ENCODE assay signal across 23 cellular contexts in the genomic region with DNA sequence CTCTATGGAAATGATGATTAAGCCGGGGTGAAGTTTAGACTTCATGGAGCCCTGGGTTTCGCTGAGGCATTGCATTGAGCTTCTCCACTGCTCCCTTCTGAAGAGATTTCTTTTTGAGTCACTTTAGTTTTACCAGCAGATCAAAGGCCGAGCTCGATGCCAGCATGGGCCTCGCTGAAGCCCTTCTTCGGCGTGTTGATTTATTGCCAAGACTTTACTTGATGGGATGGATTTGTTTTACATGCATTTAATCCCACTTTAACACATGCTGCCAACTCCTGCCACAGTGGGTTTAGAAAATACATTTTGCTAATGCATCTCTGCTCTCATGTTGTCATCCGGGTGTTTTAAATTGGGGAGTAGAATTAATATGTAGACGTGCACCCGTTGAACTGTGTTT.
"Had no signal": no experiment of that assay in that cellular context is flagged by ENCODE, and none has a peak within 500 bp of the region (broad histone marks: within the 10 kb centered on the region; RNA-seq: fewer than 3 reads in every experiment).

No MANE protein-coding gene starts in this region.

- H3K9me3 ChIP-seq: lower lobe of right lung, ovary, psoas muscle, upper lobe of left lung had no signal

- H3K9me3 Mint-ChIP-seq: activated B cell treated with CpG ODN at 0.5 μM for 24 hours; activated naive CD8-positive, alpha-beta T cell treated with anti-CD3 and anti-CD28 coated beads, Interleukin-2, amount 10 ng/mL, durations not matched to agents 7 days and 5 days; activated T-cell treated with anti-CD3 and anti-CD28 coated beads, Interleukin-2, amount 50 U/mL, for 24 hours; activated T-helper 17 cell treated with anti-CD3 and anti-CD28 coated beads, Interleukin-2, amount 50 U/mL, for 72 hours had no signal

- H3K4me1 Mint-ChIP-seq: activated naive CD8-positive, alpha-beta T cell treated with anti-CD3 and anti-CD28 coated beads, Interleukin-2, amount 10 ng/mL, durations not matched to agents 7 days and 5 days; naive thymus-derived CD4-positive, alpha-beta T cell had no signal

- H3K4me3 Mint-ChIP-seq: activated B cell treated with CpG ODN at 0.5 μM for 24 hours; activated CD4-positive, alpha-beta T cell treated with anti-CD3 and anti-CD28 coated beads for 36 hours; activated naive CD8-positive, alpha-beta T cell treated with anti-CD3 and anti-CD28 coated beads, Interleukin-2, amount 10 ng/mL, durations not matched to agents 7 days and 5 days; activated T-cell treated with anti-CD3 and anti-CD28 coated beads, Interleukin-2, amount 50 U/mL, for 24 hours; activated T-helper 17 cell treated with anti-CD3 and anti-CD28 coated beads, Interleukin-2, amount 50 U/mL, for 72 hours; naive thymus-derived CD4-positive, alpha-beta T cell had no signal

- DNase-seq: activated B cell treated with CpG ODN at 0.5 μM for 24 hours; activated CD4-positive, alpha-beta T cell treated with anti-CD3 and anti-CD28 coated beads for 36 hours; activated CD4-positive, alpha-beta T cell treated with anti-CD3 and anti-CD28 coated beads, Interleukin-2, amount 50 U/mL, for 4 hours; activated CD8-positive, alpha-beta memory T cell treated with anti-CD3 and anti-CD28 coated beads for 24 hours; activated CD8-positive, alpha-beta memory T cell treated with anti-CD3 and anti-CD28 coated beads, Interleukin-2, amount 50 U/mL, for 4 hours; activated naive CD4-positive, alpha-beta T cell; activated naive CD8-positive, alpha-beta T cell treated with anti-CD3 and anti-CD28 coated beads, Interleukin-2, amount 10 ng/mL, durations not matched to agents 7 days and 5 days; activated T-cell treated with anti-CD3 and anti-CD28 coated beads, Interleukin-2, amount 50 U/mL, for 24 hours; amygdala; foreskin fibroblast; left colon; lower lobe of right lung; naive thymus-derived CD4-positive, alpha-beta T cell; ovary; psoas muscle; right cardiac atrium; stimulated activated CD4-positive, alpha-beta T cell treated with anti-CD3 and anti-CD28 coated beads, Interleukin-4, amount 100 ng/mL, for 24 hours; stimulated activated naive CD4-positive, alpha-beta T cell treated with Interleukin-2 at 50 U/mL for 16 hours; T-helper 2 cell; upper lobe of left lung had no signal

- H3K27me3 Mint-ChIP-seq: activated B cell treated with CpG ODN at 0.5 μM for 24 hours; activated CD4-positive, alpha-beta T cell treated with anti-CD3 and anti-CD28 coated beads for 36 hours; activated naive CD8-positive, alpha-beta T cell treated with anti-CD3 and anti-CD28 coated beads, Interleukin-2, amount 10 ng/mL, durations not matched to agents 7 days and 5 days; activated T-cell treated with anti-CD3 and anti-CD28 coated beads, Interleukin-2, amount 50 U/mL, for 24 hours; activated T-helper 17 cell treated with anti-CD3 and anti-CD28 coated beads, Interleukin-2, amount 50 U/mL, for 72 hours; naive thymus-derived CD4-positive, alpha-beta T cell had no signal

- H3K36me3 Mint-ChIP-seq: activated naive CD8-positive, alpha-beta T cell treated with anti-CD3 and anti-CD28 coated beads, Interleukin-2, amount 10 ng/mL, durations not matched to agents 7 days and 5 days had no signal

- H3K27ac ChIP-seq: cardiac muscle cell, epithelial cell of prostate, lower lobe of right lung, ovary, psoas muscle, upper lobe of left lung had no signal

- H3K27ac Mint-ChIP-seq: activated B cell treated with CpG ODN at 0.5 μM for 24 hours; activated CD4-positive, alpha-beta T cell treated with anti-CD3 and anti-CD28 coated beads for 36 hours; activated naive CD8-positive, alpha-beta T cell treated with anti-CD3 and anti-CD28 coated beads, Interleukin-2, amount 10 ng/mL, durations not matched to agents 7 days and 5 days; activated T-cell treated with anti-CD3 and anti-CD28 coated beads, Interleukin-2, amount 50 U/mL, for 24 hours; activated T-helper 17 cell treated with anti-CD3 and anti-CD28 coated beads, Interleukin-2, amount 50 U/mL, for 72 hours had no signal

- H3K36me3 ChIP-seq: ovary had no signal

- H3K4me1 ChIP-seq: lower lobe of right lung, psoas muscle, upper lobe of left lung had no signal

- H3K27me3 ChIP-seq: cardiac muscle cell, ovary, upper lobe of left lung had no signal

- H3K4me3 ChIP-seq: cardiac muscle cell, lower lobe of right lung, ovary, psoas muscle, upper lobe of left lung had no signal

- ATAC-seq: activated CD4-positive, alpha-beta T cell treated with anti-CD3 and anti-CD28 coated beads for 36 hours; activated T-helper 17 cell treated with anti-CD3 and anti-CD28 coated beads, Interleukin-2, amount 50 U/mL, for 72 hours; left colon; lower lobe of right lung; naive thymus-derived CD4-positive, alpha-beta T cell; psoas muscle; right cardiac atrium had no signal
